19 cellular contexts compared by ENCODE assay signal in the genomic region with DNA sequence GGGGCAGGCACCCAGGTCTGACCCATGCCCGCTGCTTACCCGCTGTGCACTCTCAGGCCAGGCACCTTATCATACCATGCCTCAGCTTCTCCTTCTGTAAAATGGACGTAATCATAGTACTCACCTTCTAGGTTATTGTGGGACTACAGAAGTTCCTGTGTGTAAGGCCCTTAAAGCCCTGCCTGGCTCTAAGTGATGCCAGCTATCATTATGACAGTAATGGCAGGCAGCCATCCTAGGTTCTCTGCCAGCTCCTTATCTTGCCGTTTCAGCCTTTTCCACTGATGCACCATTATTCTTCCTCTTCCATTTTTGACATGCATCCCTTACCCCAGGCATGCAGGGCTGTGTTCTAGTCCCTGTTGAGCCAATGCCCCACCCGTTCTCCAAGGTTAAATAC. TPM values are rescaled to one million over a fixed set of nuclear protein-coding genes. Genes with fewer than 3 reads are reported as not detected.
"Had no signal": no experiment of that assay in that cellular context is flagged by ENCODE, and none has a peak within 500 bp of the region (broad histone marks: within the 10 kb centered on the region; RNA-seq: fewer than 3 reads in every experiment).

No MANE protein-coding gene starts in this region.

- H3K4me3 ChIP-seq: cardiac muscle cell, lower lobe of right lung, ovary, skin epidermis, tibial artery, vagina had no signal

- H3K36me3 ChIP-seq: ovary had no signal

- H3K4me3 Mint-ChIP-seq: activated CD4-positive, alpha-beta memory T cell treated with anti-CD3 and anti-CD28 coated beads for 36 hours; effector memory CD8-positive, alpha-beta T cell; mesothelial cell of epicardium; neural crest cell; T-helper 2 cell treated with Interferon-gamma antibody and Interleukin-4, amounts not matched to agents 5 μg/mL and 100 μg/mL, for 36 hours had no signal

- H3K27ac Mint-ChIP-seq: activated CD4-positive, alpha-beta memory T cell treated with anti-CD3 and anti-CD28 coated beads for 36 hours; effector memory CD8-positive, alpha-beta T cell; mesothelial cell of epicardium; T-helper 2 cell treated with Interferon-gamma antibody and Interleukin-4, amounts not matched to agents 5 μg/mL and 100 μg/mL, for 36 hours had no signal

- H3K27me3 Mint-ChIP-seq: activated CD4-positive, alpha-beta memory T cell treated with anti-CD3 and anti-CD28 coated beads for 36 hours had no signal

- H3K9me3 Mint-ChIP-seq: activated CD4-positive, alpha-beta memory T cell treated with anti-CD3 and anti-CD28 coated beads for 36 hours; effector memory CD8-positive, alpha-beta T cell; mesothelial cell of epicardium; neural crest cell; T-helper 2 cell treated with Interferon-gamma antibody and Interleukin-4, amounts not matched to agents 5 μg/mL and 100 μg/mL, for 36 hours had no signal

- H3K36me3 Mint-ChIP-seq: activated CD4-positive, alpha-beta memory T cell treated with anti-CD3 and anti-CD28 coated beads for 36 hours had no signal

- H3K27me3 ChIP-seq: cardiac muscle cell, ovary, tibial artery, vagina had no signal

- H3K27ac ChIP-seq: cardiac muscle cell, epithelial cell of prostate, lower lobe of right lung, ovary, skin epidermis, vagina, VCaP had no signal

- H3K9me3 ChIP-seq: lower lobe of right lung, ovary, tibial artery, vagina had no signal

- H3K4me1 Mint-ChIP-seq: neural crest cell had no signal

- DNase-seq: activated CD4-positive, alpha-beta memory T cell treated with anti-CD3 and anti-CD28 coated beads for 36 hours; activated T-cell treated with anti-CD3 and anti-CD28 coated beads, Interleukin-2, amount 50 U/mL, for 48 hours; effector memory CD8-positive, alpha-beta T cell; hippocampal formation; lower lobe of right lung; ovary; retina; tibial artery had no signal

RNA-seq across cellular contexts. Expression of a gene that starts 57.9 kb away (rescaled TPM):
- total RNA-seq: activated CD4-positive, alpha-beta memory T cell treated with anti-CD3 and anti-CD28 coated beads for 36 hours; astrocyte; cardiac muscle cell; kidney epithelial cell; lower lobe of right lung; mesothelial cell of epicardium; myocyte; ovary; vagina had no signal
- polyA plus RNA-seq: cardiac muscle cell, ovary had no signal
